ENCODE assay signal across 2 cellular contexts in genomic region chr5:932628-933250, GRCh38.
TF ChIP-seq lines count a peak whose summit lies in the region.

No MANE protein-coding gene starts in this region.

TF ChIP-seq in IMR-90, 13 proteins besides CTCF, POLR2A, EP300 and RAD21 (continued from another document):
- no peak for TF ChIP-seq MAFK (IDR thresholded peaks at IDR 0.05; ENCODE audit: low read depth, low read length)
- TF ChIP-seq CEBPB (IDR thresholded peaks at IDR 0.05; ENCODE audit: low read depth, low read length) = no peak
- no peak for TF ChIP-seq ELK1 (IDR thresholded peaks at IDR 0.05; ENCODE audit: borderline replicate concordance, low read depth, low read length)
- TF ChIP-seq FOS (IDR thresholded peaks at IDR 0.05; ENCODE audit: low read depth, low read length) = no peak
- TF ChIP-seq NFE2L2 (IDR thresholded peaks at IDR 0.05; ENCODE audit: low read depth, low read length) = no peak
- no peak for TF ChIP-seq BHLHE40 (IDR thresholded peaks at IDR 0.05; ENCODE audit: low read depth, low read length)
- no peak for TF ChIP-seq CHD1 (IDR thresholded peaks at IDR 0.05; ENCODE audit: low read depth, low read length)
- no peak for TF ChIP-seq USF2 (IDR thresholded peaks at IDR 0.05; ENCODE audit: low read depth, low read length)
TF ChIP-seq in IMR-90: peak in this region for 0.

TF ChIP-seq in SK-N-SH treated with all-trans-retinoic acid at 6 μM for 48 hours, 23 proteins besides CTCF, POLR2A, EP300 and RAD21 (continued from another document):
- TF ChIP-seq TSHZ2 (CRISPR knock-in tag; IDR thresholded peaks at IDR 0.05) = no peak
- TF ChIP-seq CREB5 (CRISPR knock-in tag; IDR thresholded peaks at IDR 0.05; ENCODE audit: low read depth) = no peak
- no peak for TF ChIP-seq TOX (CRISPR knock-in tag; IDR thresholded peaks at IDR 0.05; ENCODE audit: borderline replicate concordance)
- TF ChIP-seq SNAI2 (CRISPR knock-in tag; IDR thresholded peaks at IDR 0.05) = no peak
- TF ChIP-seq ISL1 (CRISPR knock-in tag; IDR thresholded peaks at IDR 0.05) = no peak
- no peak for TF ChIP-seq ZNF70 (CRISPR knock-in tag; IDR thresholded peaks at IDR 0.05)
- no peak for TF ChIP-seq ZFP30 (CRISPR knock-in tag; IDR thresholded peaks at IDR 0.05)
- no peak for TF ChIP-seq ZNF8 (CRISPR knock-in tag; IDR thresholded peaks at IDR 0.05)
- TF ChIP-seq PATZ1 (CRISPR knock-in tag; IDR thresholded peaks at IDR 0.05; ENCODE audit: borderline replicate concordance) = no peak
- no peak for TF ChIP-seq CSRNP3 (CRISPR knock-in tag; IDR thresholded peaks at IDR 0.05)
TF ChIP-seq in SK-N-SH treated with all-trans-retinoic acid at 6 μM for 48 hours: peak in this region for 0.
